In the genomic region with DNA sequence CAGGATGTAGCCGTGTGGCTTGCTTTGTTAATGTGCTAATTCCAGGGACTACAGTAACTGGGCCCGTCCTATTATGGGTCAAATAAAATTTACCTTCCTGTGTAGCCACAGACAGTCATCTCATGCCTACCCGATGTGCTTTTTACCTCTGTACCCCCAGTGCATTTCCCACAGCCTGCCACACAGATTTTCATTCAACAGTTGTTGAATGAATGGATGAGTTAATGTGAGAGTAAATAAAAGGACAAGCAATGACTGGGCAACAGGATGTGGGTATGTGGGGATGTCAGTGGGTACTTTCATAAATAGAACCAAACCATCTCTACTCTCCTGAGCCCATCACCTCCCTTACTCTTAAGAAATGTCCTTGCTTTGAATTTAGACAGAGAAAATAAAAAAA, we compare ENCODE assay signal across 13 cellular contexts.
DNase-seq lines count a peak whose midpoint lies in the region; ATAC-seq and TF ChIP-seq lines count a peak whose summit lies in the region.
"Had no signal": no experiment of that assay in that cellular context is flagged by ENCODE, and none has a peak within 500 bp of the region (broad histone marks: within the 10 kb centered on the region; RNA-seq: fewer than 3 reads in every experiment).

No MANE protein-coding gene starts in this region.

- CTCF ChIA-PET in Panc1 (lab: Charles Lee), result no interaction called here
- CTCF ChIA-PET in MCF 10A (lab: Yijun Ruan, JAX), result no interaction called here

- DNase-seq in DMS153 treated with DMSO at 0.1 percent for 48 hours (lab: John Stamatoyannopoulos, UW; ENCODE audit: unreplicated experiment) (peak; percentile 22), Panc1 (ENCODE audit: low read depth, low spot score) (no peak), MCF 10A (ENCODE audit: unreplicated experiment) (no peak), NCI-H2171 treated with DMSO at 0.1 percent for 48 hours (lab: John Stamatoyannopoulos, UW) (no peak), GM20000 (ENCODE audit: low spot score) (no peak), germinal center (ENCODE audit: low spot score) (no peak)
- DNase-seq: activated CD8-positive, alpha-beta memory T cell treated with anti-CD3 and anti-CD28 coated beads, Interleukin-2, amount 50 U/mL, for 48 hours; kidney glomerular epithelial cell; MM.1S; NCI-H526 treated with DMSO at 0.1 percent for 48 hours had no signal

- H3K27me3 Mint-ChIP-seq in MCF 10A (ENCODE audit: insufficient read depth, unreplicated experiment), result no peaks in the 10 kb centered on the region

- no peak for TF ChIP-seq CTCF in Panc1 (IDR thresholded peaks at IDR 0.05)
- no peak for TF ChIP-seq CTCF in MCF 10A (IDR thresholded peaks at IDR 0.05; ENCODE audit: unreplicated experiment)
- no peak for TF ChIP-seq CTCF in GM20000 (IDR thresholded peaks at IDR 0.05; ENCODE audit: extremely low read depth, missing control alignments)

- BruUV-seq in Panc1 (replicated peaks; lab: Mats Ljungman, UMichigan) (no TSS peak), MCF 10A (replicated peaks; lab: Mats Ljungman, UMichigan) (no TSS peak)

- intact Hi-C loops in Panc1 (cut with micrococcal nuclease; ENCODE audit: unreplicated experiment), result no loop called here
- intact Hi-C loops in MCF 10A (cut with micrococcal nuclease), result no loop called here

- H3K4me1 Mint-ChIP-seq in MCF 10A (ENCODE audit: insufficient read depth, unreplicated experiment), result peaks cover 10% of the 10 kb centered on the region

- H3K27ac Mint-ChIP-seq in MCF 10A (ENCODE audit: low read depth, unreplicated experiment), result no peak overlapping the region

- POLR2A ChIA-PET in Panc1 (lab: Charles Lee) (no interaction called here), MCF 10A (lab: Yijun Ruan, JAX) (no interaction called here)

- H3K4me1 ChIP-seq in Panc1 (ENCODE audit: control insufficient read depth, insufficient read depth, low read length), result no peaks in the 10 kb centered on the region
- H3K4me1 ChIP-seq: parathyroid adenoma had no signal

- in situ Hi-C loops in Panc1 (cut with HindIII; ENCODE audit: low pct_unique_long_range_greater_than_20kb, low sequenced_read_pairs), result no loop called here

- H3K27me3 ChIP-seq in Panc1 (ENCODE audit: control insufficient read depth, insufficient read depth, low read length), result no peaks in the 10 kb centered on the region

- H3K4me3 Mint-ChIP-seq in MCF 10A (ENCODE audit: unreplicated experiment), result no peak overlapping the region

- H3K9me3 Mint-ChIP-seq in MCF 10A (ENCODE audit: unreplicated experiment), result no peaks in the 10 kb centered on the region

- peak overlapping the region; percentile 17 for H3K27ac ChIP-seq in Panc1 (ENCODE audit: low read length)
- H3K27ac ChIP-seq: parathyroid adenoma had no signal

- no peaks in the 10 kb centered on the region for H3K36me3 Mint-ChIP-seq in MCF 10A (ENCODE audit: insufficient read depth, unreplicated experiment)

- no peak overlapping the region for H3K4me3 ChIP-seq in Panc1 (ENCODE audit: low read depth in 2 of 2, low read length in 2 of 2)

- ATAC-seq in GM19395 (IDR thresholded peaks at IDR 0.05; ENCODE audit: unreplicated experiment), result peak; percentile 54
- peak; percentile 44 for ATAC-seq in HG03060 (IDR thresholded peaks at IDR 0.05; ENCODE audit: low read depth, unreplicated experiment)
- ATAC-seq in Panc1, result no peak

- no peaks in the 10 kb centered on the region for H3K9me3 ChIP-seq in Panc1 (ENCODE audit: control insufficient read depth, insufficient read depth, low read depth, low read length)

- no peaks in the 10 kb centered on the region for H3K36me3 ChIP-seq in Panc1 (ENCODE audit: control insufficient read depth, insufficient read depth, low read length)
